Comparison of ENCODE assay signal across 26 cellular contexts in genomic region chr5:55495216-55495615, GRCh38. TPM values are rescaled to one million over a fixed set of nuclear protein-coding genes. Genes with fewer than 3 reads are reported as not detected.
DNase-seq lines count a peak whose midpoint lies in the region; ATAC-seq lines count a peak whose summit lies in the region.
"Had no signal": no experiment of that assay in that cellular context is flagged by ENCODE, and none has a peak within 500 bp of the region (broad histone marks: within the 10 kb centered on the region; RNA-seq: fewer than 3 reads in every experiment).

No MANE protein-coding gene starts in this region.

- no peak overlapping the region for H3K4me3 Mint-ChIP-seq in T-cell
- H3K4me3 Mint-ChIP-seq: B cell; CD14-positive monocyte; CD8-positive, alpha-beta memory T cell; HFFc6 had no signal

- no peak for ATAC-seq in T-cell (replicated peaks in 1 of 4)
- ATAC-seq: K562 had no signal

- CTCF ChIA-PET in T-cell (lab: Charles Lee) = no interaction called here

- H3K4me1 ChIP-seq in subcutaneous abdominal adipose tissue (ENCODE audit: control insufficient read depth in 5 of 5, insufficient read depth in 5 of 5, low read length in 5 of 5) = peaks cover 0 to 30% (median 15%) of the 10 kb centered on the region in 5 donors

- DNase-seq in kidney tubule cell (ENCODE audit: low spot score) (no peak), T-cell (no peak), ecto neural progenitor cell (ENCODE audit: low spot score) (no peak), NCI-H1417 treated with DMSO at 0.1 percent for 48 hours (lab: John Stamatoyannopoulos, UW) (no peak)
- DNase-seq: CD8-positive, alpha-beta memory T cell; DMS 273 treated with DMSO at 0.1 percent for 48 hours; DMS79; EL; GDM1; GOT3; HFFc6; Kasumi-1; NCI-H1092 treated with DMSO at 0.1 percent for 48 hours; NCI-H1436 treated with DMSO at 0.1 percent for 48 hours; NCI-H2029; NCI-H446; NCI-H524 treated with DMSO at 0.1 percent for 48 hours; SHP77 had no signal

- no peak overlapping the region for H3K27ac Mint-ChIP-seq in T-cell
- H3K27ac Mint-ChIP-seq: B cell; CD14-positive monocyte; CD8-positive, alpha-beta memory T cell; HFFc6 had no signal

- peak overlapping the region in 1 of 5 donors; percentile 19 for H3K9ac ChIP-seq in subcutaneous abdominal adipose tissue (ENCODE audit: low read length in 5 of 5)

- no peak overlapping the region for H3K4me3 ChIP-seq in subcutaneous abdominal adipose tissue (ENCODE audit: low read depth in 1 of 5, low read length in 5 of 5)
- H3K4me3 ChIP-seq: HAP-1, K562 had no signal

- POLR2A ChIA-PET in T-cell (lab: Charles Lee) = no interaction called here

- H3K27me3 Mint-ChIP-seq in T-cell = no peaks in the 10 kb centered on the region
- H3K27me3 Mint-ChIP-seq: B cell; CD8-positive, alpha-beta memory T cell had no signal

- peaks cover 5 to 20% (median 12%) of the 10 kb centered on the region in 3 donors for H3K4me1 Mint-ChIP-seq in T-cell
- H3K4me1 Mint-ChIP-seq: B cell, CD14-positive monocyte had no signal

- H3K36me3 Mint-ChIP-seq in T-cell = peaks cover 7% of the 10 kb centered on the region
- H3K36me3 Mint-ChIP-seq: CD14-positive monocyte had no signal

- no peaks in the 10 kb centered on the region for H3K9me3 ChIP-seq in subcutaneous abdominal adipose tissue (ENCODE audit: control insufficient read depth in 5 of 5, low read length in 5 of 5)
- H3K9me3 ChIP-seq: HAP-1 had no signal

- no peaks in the 10 kb centered on the region for H3K27me3 ChIP-seq in layer of hippocampus (ENCODE audit: control insufficient read depth, insufficient read depth, low read length)
- H3K27me3 ChIP-seq in subcutaneous abdominal adipose tissue (ENCODE audit: control insufficient read depth in 5 of 5, insufficient read depth in 4 of 5, low read length in 5 of 5) = no peaks in the 10 kb centered on the region

- H3K36me3 ChIP-seq in subcutaneous abdominal adipose tissue (ENCODE audit: control insufficient read depth in 5 of 5, insufficient read depth in 5 of 5, low read length in 5 of 5) = peaks cover 0 to 7% (median 6%) of the 10 kb centered on the region in 5 donors
- H3K36me3 ChIP-seq: HAP-1 had no signal

- H3K27ac ChIP-seq in angular gyrus (ENCODE audit: low read depth, low read length) (peak overlapping the region; percentile 38), layer of hippocampus (ENCODE audit: low read depth, low read length) (peak overlapping the region; percentile 50), subcutaneous abdominal adipose tissue (ENCODE audit: low read depth, low read length) (peak overlapping the region; percentile 37)
- H3K27ac ChIP-seq: RWPE1 had no signal

- H3K9me3 Mint-ChIP-seq in T-cell = no peaks in the 10 kb centered on the region
- H3K9me3 Mint-ChIP-seq: CD14-positive monocyte; CD8-positive, alpha-beta memory T cell; HFFc6 had no signal

RNA-seq across cellular contexts. Expression of gene PLPP1, which starts 39.5 kb away (rescaled TPM):
- 10 to 100 TPM in 2 of 5 donors, 1 to 10 TPM in 3; 7.2 to 15.5 (median 8.6) TPM for total RNA-seq in T-cell
